In genomic region chr18:22538463-22538862, GRCh38 we compare ENCODE assay signal across 24 cellular contexts.
DNase-seq lines count a peak whose midpoint lies in the region; TF ChIP-seq lines count a peak whose summit lies in the region.
"Had no signal": no experiment of that assay in that cellular context is flagged by ENCODE, and none has a peak within 500 bp of the region (broad histone marks: within the 10 kb centered on the region; RNA-seq: fewer than 3 reads in every experiment).

No MANE protein-coding gene starts in this region.

- H3K27me3 ChIP-seq in tibial artery, result no peaks in the 10 kb centered on the region

- H3K9me3 Mint-ChIP-seq in nephron, result no peaks in the 10 kb centered on the region
- H3K9me3 Mint-ChIP-seq: natural killer cell treated with Interleukin-12 subunit alpha and Interleukin-12 subunit beta and Interleukin-15 and Interleukin-18, amount 100 ng/mL, for 72 hours; stimulated activated effector memory CD8-positive, alpha-beta T cell treated with anti-CD3 and anti-CD28 coated beads, Interleukin-12 subunit alpha, Interleukin-12 subunit beta, amount 100 ng/mL, for 72 hours had no signal

- peak overlapping the region in 2 of 3 experiments; percentile 78 to 85 for H3K27ac Mint-ChIP-seq in nephron
- H3K27ac Mint-ChIP-seq: activated CD4-positive, alpha-beta T cell treated with anti-CD3 and anti-CD28 coated beads for 36 hours; activated naive CD8-positive, alpha-beta T cell treated with anti-CD3 and anti-CD28 coated beads, Interleukin-2, amount 10 ng/mL, durations not matched to agents 7 days and 5 days; natural killer cell treated with Interleukin-12 subunit alpha and Interleukin-12 subunit beta and Interleukin-15 and Interleukin-18, amount 100 ng/mL, for 72 hours; stimulated activated effector memory CD8-positive, alpha-beta T cell treated with anti-CD3 and anti-CD28 coated beads, Interleukin-12 subunit alpha, Interleukin-12 subunit beta, amount 100 ng/mL, for 72 hours had no signal

- intact Hi-C loops in tibial artery (cut with DNase I; ENCODE audit: low total_unique reads), result no loop called here

- H3K4me3 Mint-ChIP-seq in nephron, result no peak overlapping the region
- H3K4me3 Mint-ChIP-seq: activated CD4-positive, alpha-beta T cell treated with anti-CD3 and anti-CD28 coated beads for 36 hours; activated naive CD8-positive, alpha-beta T cell treated with anti-CD3 and anti-CD28 coated beads, Interleukin-2, amount 10 ng/mL, durations not matched to agents 7 days and 5 days; natural killer cell treated with Interleukin-12 subunit alpha and Interleukin-12 subunit beta and Interleukin-15 and Interleukin-18, amount 100 ng/mL, for 72 hours; stimulated activated effector memory CD8-positive, alpha-beta T cell treated with anti-CD3 and anti-CD28 coated beads, Interleukin-12 subunit alpha, Interleukin-12 subunit beta, amount 100 ng/mL, for 72 hours had no signal

- TF ChIP-seq CTCF in fibroblast of mammary gland (conservative IDR thresholded peaks at IDR 0.05; ENCODE audit: control insufficient read depth, insufficient read depth, low read depth, low read length), result no peak
- TF ChIP-seq CTCF in nephron (IDR thresholded peaks at IDR 0.05; ENCODE audit: unreplicated experiment in 3 of 3), result no peak
- TF ChIP-seq CTCF in tibial artery (IDR thresholded peaks at IDR 0.05), result no peak

- H3K4me1 ChIP-seq in tibial artery, result peaks cover 0 to 46% (median 21%) of the 10 kb centered on the region in 4 donors

- DNase-seq in EH (ENCODE audit: low read depth) (peak; percentile 77), fibroblast of mammary gland (ENCODE audit: low read depth) (peak; percentile 93), tibial artery (peak; percentile 79 to 85), NCI-H748 treated with DMSO at 0.1 percent for 48 hours (lab: John Stamatoyannopoulos, UW) (no peak), NCI-H69 (lab: John Stamatoyannopoulos, UW) (no peak)
- no peak for DNase-seq in stimulated activated CD4-positive, alpha-beta T cell treated with anti-CD3 and anti-CD28 coated beads, Interleukin-4, amount 100 ng/mL, for 4 hours
- DNase-seq: ACHN; activated CD4-positive, alpha-beta T cell treated with anti-CD3 and anti-CD28 coated beads for 36 hours; activated effector memory CD4-positive, alpha-beta T cell treated with anti-CD3 and anti-CD28 coated beads, Interleukin-2, amount 50 U/mL, for 16 hours; activated naive CD8-positive, alpha-beta T cell treated with anti-CD3 and anti-CD28 coated beads, Interleukin-2, amount 10 ng/mL, durations not matched to agents 7 days and 5 days; activated T-cell treated with anti-CD3 and anti-CD28 coated beads for 4 hours; C1 segment of cervical spinal cord; cerebellar nuclear complex; DMS79 treated with DMSO at 0.1 percent for 48 hours; Karpas-422; mucosa of descending colon; NCI-H1436; NCI-H2107; retina; stimulated activated CD4-positive, alpha-beta T cell treated with anti-CD3 and anti-CD28 coated beads, Interleukin-12 subunit alpha, Interleukin-12 subunit beta, amount 100 ng/mL, for 4 hours; stimulated activated CD4-positive, alpha-beta T cell treated with anti-CD3 and anti-CD28 coated beads, Interleukin-4, amount 100 ng/mL, for 1 hour had no signal

- no peaks in the 10 kb centered on the region for H3K36me3 ChIP-seq in tibial artery

- no peaks in the 10 kb centered on the region for H3K9me3 ChIP-seq in tibial artery
- H3K9me3 ChIP-seq: mucosa of descending colon had no signal

- no peaks in the 10 kb centered on the region for H3K27me3 Mint-ChIP-seq in nephron (ENCODE audit: low read depth)
- H3K27me3 Mint-ChIP-seq: activated CD4-positive, alpha-beta T cell treated with anti-CD3 and anti-CD28 coated beads for 36 hours had no signal

- H3K27ac ChIP-seq in tibial artery, result peak overlapping the region; percentile 2 to 14

- H3K4me1 Mint-ChIP-seq in nephron, result peaks cover 17% of the 10 kb centered on the region
- H3K4me1 Mint-ChIP-seq: activated CD4-positive, alpha-beta T cell treated with anti-CD3 and anti-CD28 coated beads for 36 hours; activated naive CD8-positive, alpha-beta T cell treated with anti-CD3 and anti-CD28 coated beads, Interleukin-2, amount 10 ng/mL, durations not matched to agents 7 days and 5 days had no signal

- no peaks in the 10 kb centered on the region for H3K36me3 Mint-ChIP-seq in nephron (ENCODE audit: low read depth)
- H3K36me3 Mint-ChIP-seq: activated naive CD8-positive, alpha-beta T cell treated with anti-CD3 and anti-CD28 coated beads, Interleukin-2, amount 10 ng/mL, durations not matched to agents 7 days and 5 days; natural killer cell treated with Interleukin-12 subunit alpha and Interleukin-12 subunit beta and Interleukin-15 and Interleukin-18, amount 100 ng/mL, for 72 hours; stimulated activated effector memory CD8-positive, alpha-beta T cell treated with anti-CD3 and anti-CD28 coated beads, Interleukin-12 subunit alpha, Interleukin-12 subunit beta, amount 100 ng/mL, for 72 hours had no signal

- H3K4me3 ChIP-seq in fibroblast of mammary gland (ENCODE audit: control insufficient read depth, low read depth, low read length), result no peak overlapping the region
- no peak overlapping the region for H3K4me3 ChIP-seq in tibial artery
- H3K4me3 ChIP-seq: mucosa of descending colon had no signal

Comparison
In these comparisons a context has a peak if more than half of its experiments do, and no peak if none do; other contexts are left out.
1. DNase-seq: peak in EH (single experiment), fibroblast of mammary gland (single experiment) and tibial artery (2 of 2); none in NCI-H748 treated with DMSO at 0.1 percent for 48 hours (single experiment), NCI-H69 (single experiment) and stimulated activated CD4-positive, alpha-beta T cell treated with anti-CD3 and anti-CD28 coated beads, Interleukin-4, amount 100 ng/mL, for 4 hours (0 of 2).